ENCODE assay signal across 13 cellular contexts in the genomic region with DNA sequence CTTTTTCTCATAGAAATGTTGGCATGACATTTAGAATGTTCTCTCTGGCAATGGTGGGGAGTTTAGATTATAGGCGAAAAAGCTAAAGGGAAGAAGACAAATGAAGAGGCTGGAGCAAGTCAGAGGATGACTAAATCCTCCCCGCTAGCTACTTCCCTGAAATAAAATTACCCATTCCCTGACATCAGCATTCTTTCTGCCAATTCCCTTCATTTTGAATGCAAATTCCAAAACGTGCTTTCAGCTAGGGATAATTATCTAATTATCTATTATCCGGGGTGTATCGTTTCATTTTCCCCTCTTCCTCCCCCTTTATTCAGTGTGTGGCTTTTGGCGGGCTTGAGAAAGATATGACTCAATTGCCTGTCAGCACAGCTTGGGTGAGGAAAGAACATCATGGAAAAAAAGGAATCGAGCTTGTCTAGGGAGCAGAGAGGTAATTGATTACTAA.
DNase-seq lines count a peak whose midpoint lies in the region; ATAC-seq, FAIRE-seq and TF ChIP-seq lines count a peak whose summit lies in the region.
"Had no signal": no experiment of that assay in that cellular context is flagged by ENCODE, and none has a peak within 500 bp of the region (broad histone marks: within the 10 kb centered on the region; RNA-seq: fewer than 3 reads in every experiment).

No MANE protein-coding gene starts in this region.

- H3K4me3 Mint-ChIP-seq in WTC11, result no peak overlapping the region

- POLR2A ChIA-PET in WTC11 (lab: Charles Lee), result no interaction called here

- no peaks in the 10 kb centered on the region for H3K27me3 ChIP-seq in bronchial epithelial cell (ENCODE audit: control insufficient read depth, insufficient read depth, low read length)
- H3K27me3 ChIP-seq: heart right ventricle had no signal

- ATAC-seq in WTC11 (no peak), GM18873 (IDR thresholded peaks at IDR 0.05; ENCODE audit: low FRiP score, unreplicated experiment) (no peak)
- ATAC-seq: heart right ventricle had no signal

- H3K36me3 ChIP-seq in bronchial epithelial cell (ENCODE audit: control insufficient read depth, insufficient read depth, low read length), result no peaks in the 10 kb centered on the region
- H3K36me3 ChIP-seq: heart right ventricle had no signal

- H3K9me3 Mint-ChIP-seq in WTC11, result peaks cover 19% of the 10 kb centered on the region

- no peaks in the 10 kb centered on the region; the same call in 1 of the 2 replicates for H3K4me1 Mint-ChIP-seq in WTC11

- TF ChIP-seq CTCF in bronchial epithelial cell (IDR thresholded peaks at IDR 0.05; ENCODE audit: insufficient read depth, low read length, severe bottlenecking), result no peak
- TF ChIP-seq CTCF in WTC11 (IDR thresholded peaks at IDR 0.05), result no peak

- CTCF ChIA-PET in WTC11 (lab: Charles Lee), result no interaction called here

- H3K4me3 ChIP-seq in bronchial epithelial cell (ENCODE audit: low read depth, low read length), result no peak overlapping the region
- H3K4me3 ChIP-seq: heart right ventricle had no signal

- H3K27ac Mint-ChIP-seq in WTC11, result no peak overlapping the region

- no peaks in the 10 kb centered on the region; the same call in 1 of the 2 replicates for H3K27me3 Mint-ChIP-seq in WTC11 (ENCODE audit: low read depth)

- FAIRE-seq in bronchial epithelial cell (lab: Jason Lieb, UNC), result no peak
- FAIRE-seq: D721Med had no signal

- no peaks in the 10 kb centered on the region for H3K36me3 Mint-ChIP-seq in WTC11

- peak; percentile 87 for DNase-seq in EL
- peak; percentile 3 for DNase-seq in NCI-H1105 (lab: John Stamatoyannopoulos, UW)
- peak; percentile 93 for DNase-seq in bronchial epithelial cell (ENCODE audit: low read depth)
- peak; percentile 46 for DNase-seq in myocyte (ENCODE audit: low read depth)
- no peak for DNase-seq in D341Med (ENCODE audit: low spot score)
- DNase-seq in WTC11 (ENCODE audit: low spot score), result no peak
- DNase-seq in activated CD4-positive, alpha-beta T cell treated with anti-CD3 and anti-CD28 coated beads for 1 hour, result no peak
- DNase-seq: activated CD4-positive, alpha-beta T cell treated with anti-CD3 and anti-CD28 coated beads, Interleukin-2, amount 50 U/mL, for 1 hour; heart right ventricle; mesendoderm; NCI-H510A treated with DMSO at 0.1 percent for 48 hours had no signal

TF ChIP-seq in WTC11, 78 proteins besides CTCF, POLR2A, EP300 and RAD21:
- TF ChIP-seq, protein P1, sequence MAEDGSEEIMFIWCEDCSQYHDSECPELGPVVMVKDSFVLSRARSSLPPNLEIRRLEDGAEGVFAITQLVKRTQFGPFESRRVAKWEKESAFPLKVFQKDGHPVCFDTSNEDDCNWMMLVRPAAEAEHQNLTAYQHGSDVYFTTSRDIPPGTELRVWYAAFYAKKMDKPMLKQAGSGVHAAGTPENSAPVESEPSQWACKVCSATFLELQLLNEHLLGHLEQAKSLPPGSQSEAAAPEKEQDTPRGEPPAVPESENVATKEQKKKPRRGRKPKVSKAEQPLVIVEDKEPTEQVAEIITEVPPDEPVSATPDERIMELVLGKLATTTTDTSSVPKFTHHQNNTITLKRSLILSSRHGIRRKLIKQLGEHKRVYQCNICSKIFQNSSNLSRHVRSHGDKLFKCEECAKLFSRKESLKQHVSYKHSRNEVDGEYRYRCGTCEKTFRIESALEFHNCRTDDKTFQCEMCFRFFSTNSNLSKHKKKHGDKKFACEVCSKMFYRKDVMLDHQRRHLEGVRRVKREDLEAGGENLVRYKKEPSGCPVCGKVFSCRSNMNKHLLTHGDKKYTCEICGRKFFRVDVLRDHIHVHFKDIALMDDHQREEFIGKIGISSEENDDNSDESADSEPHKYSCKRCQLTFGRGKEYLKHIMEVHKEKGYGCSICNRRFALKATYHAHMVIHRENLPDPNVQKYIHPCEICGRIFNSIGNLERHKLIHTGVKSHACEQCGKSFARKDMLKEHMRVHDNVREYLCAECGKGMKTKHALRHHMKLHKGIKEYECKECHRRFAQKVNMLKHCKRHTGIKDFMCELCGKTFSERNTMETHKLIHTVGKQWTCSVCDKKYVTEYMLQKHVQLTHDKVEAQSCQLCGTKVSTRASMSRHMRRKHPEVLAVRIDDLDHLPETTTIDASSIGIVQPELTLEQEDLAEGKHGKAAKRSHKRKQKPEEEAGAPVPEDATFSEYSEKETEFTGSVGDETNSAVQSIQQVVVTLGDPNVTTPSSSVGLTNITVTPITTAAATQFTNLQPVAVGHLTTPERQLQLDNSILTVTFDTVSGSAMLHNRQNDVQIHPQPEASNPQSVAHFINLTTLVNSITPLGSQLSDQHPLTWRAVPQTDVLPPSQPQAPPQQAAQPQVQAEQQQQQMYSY (CRISPR knock-in tag; IDR thresholded peaks at IDR 0.05), result no peak
- TF ChIP-seq, protein P2, sequence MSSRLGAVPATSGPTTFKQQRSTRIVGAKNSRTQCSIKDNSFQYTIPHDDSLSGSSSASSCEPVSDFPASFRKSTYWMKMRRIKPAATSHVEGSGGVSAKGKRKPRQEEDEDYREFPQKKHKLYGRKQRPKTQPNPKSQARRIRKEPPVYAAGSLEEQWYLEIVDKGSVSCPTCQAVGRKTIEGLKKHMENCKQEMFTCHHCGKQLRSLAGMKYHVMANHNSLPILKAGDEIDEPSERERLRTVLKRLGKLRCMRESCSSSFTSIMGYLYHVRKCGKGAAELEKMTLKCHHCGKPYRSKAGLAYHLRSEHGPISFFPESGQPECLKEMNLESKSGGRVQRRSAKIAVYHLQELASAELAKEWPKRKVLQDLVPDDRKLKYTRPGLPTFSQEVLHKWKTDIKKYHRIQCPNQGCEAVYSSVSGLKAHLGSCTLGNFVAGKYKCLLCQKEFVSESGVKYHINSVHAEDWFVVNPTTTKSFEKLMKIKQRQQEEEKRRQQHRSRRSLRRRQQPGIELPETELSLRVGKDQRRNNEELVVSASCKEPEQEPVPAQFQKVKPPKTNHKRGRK (CRISPR knock-in tag; IDR thresholded peaks at IDR 0.05; ENCODE audit: borderline replicate concordance), result no peak
- TF ChIP-seq NFE2L1 (CRISPR knock-in tag; IDR thresholded peaks at IDR 0.05) (no peak), MYBL2 (CRISPR knock-in tag; IDR thresholded peaks at IDR 0.05) (no peak), FOXP1 (CRISPR knock-in tag; IDR thresholded peaks at IDR 0.05; ENCODE audit: borderline replicate concordance) (no peak), RORB (CRISPR knock-in tag; IDR thresholded peaks at IDR 0.05) (no peak), GABPB1 (CRISPR knock-in tag; IDR thresholded peaks at IDR 0.05) (no peak), EMX1 (CRISPR knock-in tag; IDR thresholded peaks at IDR 0.05) (no peak), NR1H2 (CRISPR knock-in tag; IDR thresholded peaks at IDR 0.05) (no peak), NFATC4 (CRISPR knock-in tag; IDR thresholded peaks at IDR 0.05) (no peak), ZNF219 (CRISPR knock-in tag; IDR thresholded peaks at IDR 0.05; ENCODE audit: borderline replicate concordance) (no peak), TP53 (CRISPR knock-in tag; IDR thresholded peaks at IDR 0.05) (no peak), ESRRA (CRISPR knock-in tag; IDR thresholded peaks at IDR 0.05; ENCODE audit: borderline replicate concordance) (no peak)
- TF ChIP-seq, protein P3, sequence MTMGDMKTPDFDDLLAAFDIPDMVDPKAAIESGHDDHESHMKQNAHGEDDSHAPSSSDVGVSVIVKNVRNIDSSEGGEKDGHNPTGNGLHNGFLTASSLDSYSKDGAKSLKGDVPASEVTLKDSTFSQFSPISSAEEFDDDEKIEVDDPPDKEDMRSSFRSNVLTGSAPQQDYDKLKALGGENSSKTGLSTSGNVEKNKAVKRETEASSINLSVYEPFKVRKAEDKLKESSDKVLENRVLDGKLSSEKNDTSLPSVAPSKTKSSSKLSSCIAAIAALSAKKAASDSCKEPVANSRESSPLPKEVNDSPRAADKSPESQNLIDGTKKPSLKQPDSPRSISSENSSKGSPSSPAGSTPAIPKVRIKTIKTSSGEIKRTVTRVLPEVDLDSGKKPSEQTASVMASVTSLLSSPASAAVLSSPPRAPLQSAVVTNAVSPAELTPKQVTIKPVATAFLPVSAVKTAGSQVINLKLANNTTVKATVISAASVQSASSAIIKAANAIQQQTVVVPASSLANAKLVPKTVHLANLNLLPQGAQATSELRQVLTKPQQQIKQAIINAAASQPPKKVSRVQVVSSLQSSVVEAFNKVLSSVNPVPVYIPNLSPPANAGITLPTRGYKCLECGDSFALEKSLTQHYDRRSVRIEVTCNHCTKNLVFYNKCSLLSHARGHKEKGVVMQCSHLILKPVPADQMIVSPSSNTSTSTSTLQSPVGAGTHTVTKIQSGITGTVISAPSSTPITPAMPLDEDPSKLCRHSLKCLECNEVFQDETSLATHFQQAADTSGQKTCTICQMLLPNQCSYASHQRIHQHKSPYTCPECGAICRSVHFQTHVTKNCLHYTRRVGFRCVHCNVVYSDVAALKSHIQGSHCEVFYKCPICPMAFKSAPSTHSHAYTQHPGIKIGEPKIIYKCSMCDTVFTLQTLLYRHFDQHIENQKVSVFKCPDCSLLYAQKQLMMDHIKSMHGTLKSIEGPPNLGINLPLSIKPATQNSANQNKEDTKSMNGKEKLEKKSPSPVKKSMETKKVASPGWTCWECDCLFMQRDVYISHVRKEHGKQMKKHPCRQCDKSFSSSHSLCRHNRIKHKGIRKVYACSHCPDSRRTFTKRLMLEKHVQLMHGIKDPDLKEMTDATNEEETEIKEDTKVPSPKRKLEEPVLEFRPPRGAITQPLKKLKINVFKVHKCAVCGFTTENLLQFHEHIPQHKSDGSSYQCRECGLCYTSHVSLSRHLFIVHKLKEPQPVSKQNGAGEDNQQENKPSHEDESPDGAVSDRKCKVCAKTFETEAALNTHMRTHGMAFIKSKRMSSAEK (CRISPR knock-in tag; IDR thresholded peaks at IDR 0.05; ENCODE audit: borderline replicate concordance), result no peak
- TF ChIP-seq, protein P4, sequence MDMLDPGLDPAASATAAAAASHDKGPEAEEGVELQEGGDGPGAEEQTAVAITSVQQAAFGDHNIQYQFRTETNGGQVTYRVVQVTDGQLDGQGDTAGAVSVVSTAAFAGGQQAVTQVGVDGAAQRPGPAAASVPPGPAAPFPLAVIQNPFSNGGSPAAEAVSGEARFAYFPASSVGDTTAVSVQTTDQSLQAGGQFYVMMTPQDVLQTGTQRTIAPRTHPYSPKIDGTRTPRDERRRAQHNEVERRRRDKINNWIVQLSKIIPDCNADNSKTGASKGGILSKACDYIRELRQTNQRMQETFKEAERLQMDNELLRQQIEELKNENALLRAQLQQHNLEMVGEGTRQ (CRISPR knock-in tag; IDR thresholded peaks at IDR 0.05), result no peak
- TF ChIP-seq, protein P5, sequence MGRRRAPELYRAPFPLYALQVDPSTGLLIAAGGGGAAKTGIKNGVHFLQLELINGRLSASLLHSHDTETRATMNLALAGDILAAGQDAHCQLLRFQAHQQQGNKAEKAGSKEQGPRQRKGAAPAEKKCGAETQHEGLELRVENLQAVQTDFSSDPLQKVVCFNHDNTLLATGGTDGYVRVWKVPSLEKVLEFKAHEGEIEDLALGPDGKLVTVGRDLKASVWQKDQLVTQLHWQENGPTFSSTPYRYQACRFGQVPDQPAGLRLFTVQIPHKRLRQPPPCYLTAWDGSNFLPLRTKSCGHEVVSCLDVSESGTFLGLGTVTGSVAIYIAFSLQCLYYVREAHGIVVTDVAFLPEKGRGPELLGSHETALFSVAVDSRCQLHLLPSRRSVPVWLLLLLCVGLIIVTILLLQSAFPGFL (CRISPR knock-in tag; IDR thresholded peaks at IDR 0.05; ENCODE audit: borderline replicate concordance), result no peak

Comparison
In these comparisons a context has a peak if more than half of its experiments do, and no peak if none do; other contexts are left out.
1. DNase-seq: peak in EL (single experiment), NCI-H1105 (single experiment), bronchial epithelial cell (single experiment) and myocyte (single experiment); none in D341Med (single experiment), WTC11 (single experiment) and activated CD4-positive, alpha-beta T cell treated with anti-CD3 and anti-CD28 coated beads for 1 hour (single experiment).